ENCODE assay signal across 8 cellular contexts in genomic region chr3:179562467-179563297, GRCh38. TPM values are rescaled to one million over a fixed set of nuclear protein-coding genes. Genes with fewer than 3 reads are reported as not detected.
DNase-seq lines count a peak whose midpoint lies in the region; ATAC-seq and TF ChIP-seq lines count a peak whose summit lies in the region.

ACTL6A (plus strand) TSS chr3:179562926; CDS start chr3:179563093, 167 bp downstream.

- CTCF ChIA-PET in activated naive CD4-positive, alpha-beta T cell treated with anti-CD3 and anti-CD28 coated beads, Interleukin-2, amount 10 ng/mL, durations not matched to agents 7 days and 5 days (lab: Charles Lee) = interaction anchor here (0.9 to 1.0 kb wide), 2 partner anchors 215 to 247 kb away, joined by 3 read pairs; partner anchors contain the start of gene MFN1

- H3K4me3 ChIP-seq in NB4 (ENCODE audit: low read depth, low read length) = peak within 1 kb of the TSS; percentile 71
- H3K4me3 ChIP-seq in SK-N-MC = peak within 1 kb of the TSS; percentile 93
- H3K4me3 ChIP-seq in gastroesophageal sphincter = peak within 1 kb of the TSS; percentile 48 to 96
- peak within 1 kb of the TSS; percentile 91 to 95 for H3K4me3 ChIP-seq in neutrophil (ENCODE audit: low read depth in 1 of 2, low read length in 1 of 2)

- no peaks in the 10 kb centered on the region for H3K36me3 Mint-ChIP-seq in HFFc6 (ENCODE audit: low read depth)
- H3K36me3 Mint-ChIP-seq in activated naive CD4-positive, alpha-beta T cell treated with anti-CD3 and anti-CD28 coated beads, Interleukin-2, amount 10 ng/mL, durations not matched to agents 7 days and 5 days = peaks cover 7% of the 10 kb centered on the region

- H3K36me3 ChIP-seq in SK-N-MC (ENCODE audit: insufficient read depth, low read length) (no peaks in the 10 kb centered on the region), gastroesophageal sphincter (no peaks in the 10 kb centered on the region), neutrophil (no peaks in the 10 kb centered on the region)

- peak within 1 kb of the TSS; percentile 93 for H3K9ac ChIP-seq in SK-N-MC (ENCODE audit: insufficient read length)

- no peaks in the 10 kb centered on the region for H3K27me3 ChIP-seq in gastroesophageal sphincter
- no peaks in the 10 kb centered on the region for H3K27me3 ChIP-seq in neutrophil

- ATAC-seq in gastroesophageal sphincter = peak; percentile 99

- no peaks in the 10 kb centered on the region for H3K27me3 Mint-ChIP-seq in HFFc6 (ENCODE audit: insufficient read depth)
- H3K27me3 Mint-ChIP-seq in activated naive CD4-positive, alpha-beta T cell treated with anti-CD3 and anti-CD28 coated beads, Interleukin-2, amount 10 ng/mL, durations not matched to agents 7 days and 5 days = peaks cover 13% of the 10 kb centered on the region

- peak within 1 kb of the TSS; percentile 96 for H3K4me3 Mint-ChIP-seq in HFFc6
- peak within 1 kb of the TSS; percentile 91 for H3K4me3 Mint-ChIP-seq in activated naive CD4-positive, alpha-beta T cell treated with anti-CD3 and anti-CD28 coated beads, Interleukin-2, amount 10 ng/mL, durations not matched to agents 7 days and 5 days

- WGBS in gastroesophageal sphincter (ENCODE audit: low coverage in 1 of 2), 2 donors = 5% methylated on average over 17 to 18 of the region's 65 CpGs

- H3K27ac ChIP-seq in SK-N-MC (peak within 1 kb of the TSS; percentile 93), gastroesophageal sphincter (peak within 1 kb of the TSS; percentile 22 to 93 (median 88)), neutrophil (peak within 1 kb of the TSS; percentile 72), substantia nigra (ENCODE audit: low read depth, low read length, poor library complexity, severe bottlenecking) (peak within 1 kb of the TSS; percentile 14)

- DNase-seq in GM04503 (ENCODE audit: low read depth) (peak; percentile 98), HFFc6 (peak; percentile 100), NB4 (ENCODE audit: low read depth) (peak; percentile 99), SK-N-MC (ENCODE audit: low read depth, low spot score) (peak; percentile 99), substantia nigra (lab: John Stamatoyannopoulos, UW) (peak; percentile 76 to 100 (median 98))
- peak; percentile 99 for DNase-seq in activated naive CD4-positive, alpha-beta T cell treated with anti-CD3 and anti-CD28 coated beads, Interleukin-2, amount 10 ng/mL, durations not matched to agents 7 days and 5 days

- no peak for TF ChIP-seq EP300 in gastroesophageal sphincter (IDR thresholded peaks at IDR 0.05)

- H3K4me1 Mint-ChIP-seq in HFFc6 (ENCODE audit: low read depth) = peaks cover 27% of the 10 kb centered on the region
- peaks cover 35% of the 10 kb centered on the region for H3K4me1 Mint-ChIP-seq in activated naive CD4-positive, alpha-beta T cell treated with anti-CD3 and anti-CD28 coated beads, Interleukin-2, amount 10 ng/mL, durations not matched to agents 7 days and 5 days

- TF ChIP-seq POLR2A in NB4 (IDR thresholded peaks at IDR 0.05; ENCODE audit: extremely low read depth, insufficient read length) (peak; percentile 86), gastroesophageal sphincter (IDR thresholded peaks at IDR 0.05) (peak; percentile 39 to 58)

- H3K4me1 ChIP-seq in gastroesophageal sphincter = peaks cover 0 to 25% (median 0%) of the 10 kb centered on the region in 3 donors
- peaks cover 10 to 17% of the 10 kb centered on the region in 2 experiments for H3K4me1 ChIP-seq in neutrophil (ENCODE audit: control insufficient read depth in 1 of 2, insufficient read depth in 1 of 2, low read depth in 1 of 2, low read length in 1 of 2)

- H3K9me3 Mint-ChIP-seq in HFFc6 = no peaks in the 10 kb centered on the region
- no peaks in the 10 kb centered on the region for H3K9me3 Mint-ChIP-seq in activated naive CD4-positive, alpha-beta T cell treated with anti-CD3 and anti-CD28 coated beads, Interleukin-2, amount 10 ng/mL, durations not matched to agents 7 days and 5 days

- no peak for TF ChIP-seq CTCF in HFFc6 (IDR thresholded peaks at IDR 0.05)
- TF ChIP-seq CTCF in NB4 (IDR thresholded peaks at IDR 0.05; ENCODE audit: low read depth, low read length) = no peak
- no peak for TF ChIP-seq CTCF in gastroesophageal sphincter (IDR thresholded peaks at IDR 0.05)
- TF ChIP-seq CTCF in neutrophil (IDR thresholded peaks at IDR 0.05) = peak; percentile 42

- H3K9me3 ChIP-seq in SK-N-MC (ENCODE audit: low read depth, low read length) = no peaks in the 10 kb centered on the region
- no peaks in the 10 kb centered on the region for H3K9me3 ChIP-seq in gastroesophageal sphincter
- no peaks in the 10 kb centered on the region for H3K9me3 ChIP-seq in neutrophil

- H3K27ac Mint-ChIP-seq in HFFc6 = peak within 1 kb of the TSS; percentile 94
- peak within 1 kb of the TSS; percentile 94 for H3K27ac Mint-ChIP-seq in activated naive CD4-positive, alpha-beta T cell treated with anti-CD3 and anti-CD28 coated beads, Interleukin-2, amount 10 ng/mL, durations not matched to agents 7 days and 5 days

RNA-seq across cellular contexts. Expression of gene ACTL6A, which starts in this region (rescaled TPM):
- total RNA-seq in HFFc6 (2021; fragmentation: NEBNext Ultra II Directional; extraction: Animal tissue kit (Norgen Biotek cat#: 25700)) = 10 to 100 TPM; 39.6 to 64.6 (median 59.4) TPM
- 10 to 100 TPM; 26.1 to 33.5 (median 29.9) TPM for total RNA-seq in gastroesophageal sphincter

Comparison
In these comparisons a context has a peak if more than half of its experiments do, and no peak if none do; other contexts are left out.
1. Peak in every context shown above with its lines: DNase-seq, ATAC-seq, H3K4me3 ChIP-seq and H3K27ac ChIP-seq.
2. H3K27ac ChIP-seq: peak in every context shown above with its lines; median percentile 93 in SK-N-MC; 88 in gastroesophageal sphincter; 72 in neutrophil; 14 in substantia nigra.